ENCODE assay signal across 18 cellular contexts in the genomic region with DNA sequence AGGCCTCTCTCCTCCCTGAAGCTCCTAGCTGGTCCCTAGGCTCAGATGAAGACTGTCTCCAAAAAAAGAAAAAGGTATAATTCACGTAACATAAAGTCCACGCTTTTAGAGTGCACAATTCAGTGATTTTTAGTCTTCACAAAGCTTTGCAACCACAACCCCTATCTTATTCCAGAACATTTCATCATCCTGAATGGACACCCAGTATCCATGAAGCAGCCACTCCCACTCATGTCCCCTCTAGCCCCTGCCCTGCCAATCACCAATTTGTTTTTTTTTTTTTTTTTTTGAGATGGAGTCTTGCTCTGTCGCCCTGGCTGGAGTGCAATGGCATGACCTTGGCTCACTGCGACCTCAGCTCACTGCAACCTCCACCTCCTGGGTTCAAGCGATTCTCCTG. TPM values are rescaled to one million over a fixed set of nuclear protein-coding genes. Genes with fewer than 3 reads are reported as not detected.
DNase-seq lines count a peak whose midpoint lies in the region; ATAC-seq and TF ChIP-seq lines count a peak whose summit lies in the region.
"Had no signal": no experiment of that assay in that cellular context is flagged by ENCODE, and none has a peak within 500 bp of the region (broad histone marks: within the 10 kb centered on the region; RNA-seq: fewer than 3 reads in every experiment).

No MANE protein-coding gene starts in this region.

- H4K8ac ChIP-seq in H9 (replicated peaks; ENCODE audit: insufficient read length, low read depth, low read length), result no peak overlapping the region
- H4K8ac ChIP-seq in mesenchymal stem cell (ENCODE audit: low read length), result no peak overlapping the region

- H3K4me2 ChIP-seq in H9 (ENCODE audit: insufficient read depth, insufficient read length, low read length) (no peak overlapping the region), mesenchymal stem cell (ENCODE audit: low read length, poor library complexity, severe bottlenecking) (no peak overlapping the region)

- no peaks in the 10 kb centered on the region for H3K79me2 ChIP-seq in H9 (ENCODE audit: insufficient read depth, low read length)

- no peak overlapping the region; a peak in 1 of 5 replicates for H3K4me3 Mint-ChIP-seq in H9
- H3K4me3 Mint-ChIP-seq in stimulated activated naive CD8-positive, alpha-beta T cell treated with anti-CD3 and anti-CD28 coated beads, Interleukin-15, amount 100 ng/mL, for 72 hours, result no peak overlapping the region

- peaks cover under 1% of the 10 kb centered on the region for H4K20me1 ChIP-seq in H9 (ENCODE audit: control insufficient read depth, insufficient read depth, insufficient read length)

- no peak for ATAC-seq in stimulated activated naive CD8-positive, alpha-beta T cell treated with anti-CD3 and anti-CD28 coated beads, Interleukin-15, amount 100 ng/mL, for 72 hours
- no peak for ATAC-seq in HG03571 (IDR thresholded peaks at IDR 0.05; ENCODE audit: unreplicated experiment)
- ATAC-seq: PC-3 had no signal

- peak overlapping the region; percentile 59 to 96 (median 74); a peak in 4 of 7 replicates for H3K27ac Mint-ChIP-seq in H9
- no peak overlapping the region for H3K27ac Mint-ChIP-seq in stimulated activated naive CD8-positive, alpha-beta T cell treated with anti-CD3 and anti-CD28 coated beads, Interleukin-15, amount 100 ng/mL, for 72 hours

- H3K27ac ChIP-seq in 22Rv1, result peak overlapping the region; percentile 32; the same call in 1 of the 2 replicates
- no peak overlapping the region for H3K27ac ChIP-seq in H9 (ENCODE audit: insufficient read length, low read depth, low read length)
- H3K27ac ChIP-seq in angular gyrus (ENCODE audit: low read depth, low read length), result peak overlapping the region; percentile 40
- peak overlapping the region; percentile 70 for H3K27ac ChIP-seq in iPS-20b (ENCODE audit: low read length)
- no peak overlapping the region for H3K27ac ChIP-seq in mesenchymal stem cell (ENCODE audit: low read length, poor library complexity, severe bottlenecking)
- H3K27ac ChIP-seq: SJSA1 had no signal

- TF ChIP-seq CTCF in 22Rv1 (IDR thresholded peaks at IDR 0.05), result no peak
- TF ChIP-seq CTCF in H9 (conservative IDR thresholded peaks at IDR 0.05), result no peak

- H3K23ac ChIP-seq in H9 (ENCODE audit: insufficient read length, low read depth, low read length) (no peak overlapping the region), mesenchymal stem cell (ENCODE audit: low read length in 2 of 2) (no peak overlapping the region)

- H3K18ac ChIP-seq in H9 (ENCODE audit: insufficient read length, low read depth, low read length) (no peak overlapping the region), mesenchymal stem cell (ENCODE audit: low read depth in 1 of 2, low read length in 2 of 2) (no peak overlapping the region)

- peak overlapping the region; percentile 40; the same call in 1 of the 2 replicates for H3K4me3 ChIP-seq in iPS-20b (ENCODE audit: low read length)
- no peak overlapping the region for H3K4me3 ChIP-seq in mesenchymal stem cell (ENCODE audit: insufficient read depth in 1 of 2, low read depth in 1 of 2, low read length in 2 of 2)
- H3K4me3 ChIP-seq: SJSA1 had no signal

- peaks cover 22% of the 10 kb centered on the region for H3K36me3 ChIP-seq in iPS-20b (ENCODE audit: insufficient read depth, low read depth, low read length)
- peaks cover 29 to 40% of the 10 kb centered on the region in 2 experiments for H3K36me3 ChIP-seq in mesenchymal stem cell (ENCODE audit: control insufficient read depth in 1 of 2, insufficient read depth in 2 of 2, low read depth in 1 of 2, low read length in 2 of 2)

- H4K91ac ChIP-seq in H9 (ENCODE audit: insufficient read length, low read depth, low read length), result no peak overlapping the region
- H4K91ac ChIP-seq in mesenchymal stem cell (ENCODE audit: low read length), result no peak overlapping the region

- H3K4ac ChIP-seq in H9 (ENCODE audit: low read depth, low read length) (no peak overlapping the region), mesenchymal stem cell (ENCODE audit: low read depth in 1 of 2, low read length in 2 of 2) (no peak overlapping the region)

- H3K23me2 ChIP-seq in H9 (ENCODE audit: insufficient read length, low read depth, low read length, poor library complexity, severe bottlenecking), result no peaks in the 10 kb centered on the region

- H3T11ph ChIP-seq in H9 (ENCODE audit: low read length), result no peak overlapping the region

- H3K56ac ChIP-seq in H9 (ENCODE audit: insufficient read length, low read depth, low read length), result no peak overlapping the region

- H2BK12ac ChIP-seq in H9 (ENCODE audit: insufficient read length, low read depth, low read length) (no peak overlapping the region), mesenchymal stem cell (ENCODE audit: low read length in 2 of 2) (no peak overlapping the region)

- H2BK120ac ChIP-seq in H9 (ENCODE audit: low read depth, low read length, poor library complexity, severe bottlenecking) (no peak overlapping the region), mesenchymal stem cell (ENCODE audit: low read depth, low read length) (no peak overlapping the region)

- H3K9me3 ChIP-seq in H9 (ENCODE audit: control insufficient read depth, low read depth, low read length) (no peaks in the 10 kb centered on the region), iPS-20b (ENCODE audit: insufficient read depth, low read depth, low read length) (no peaks in the 10 kb centered on the region), mesenchymal stem cell (ENCODE audit: control insufficient read depth, low read length) (no peaks in the 10 kb centered on the region)
- H3K9me3 ChIP-seq: SJSA1 had no signal

- no peak overlapping the region for H2BK15ac ChIP-seq in H9 (ENCODE audit: low read depth, low read length)
- H2BK15ac ChIP-seq in mesenchymal stem cell (ENCODE audit: low read depth, poor library complexity, severe bottlenecking), result no peak overlapping the region

- peaks cover 15 to 24% (median 16%) of the 10 kb centered on the region in 3 experiments for H3K36me3 Mint-ChIP-seq in H9 (ENCODE audit: insufficient read depth in 1 of 3, low read depth in 3 of 3)

- H3K9ac ChIP-seq in H9 (ENCODE audit: extremely low read depth, insufficient read length, low read length) (no peak overlapping the region), iPS-20b (ENCODE audit: low read depth, low read length) (peak overlapping the region; percentile 60; the same call in 1 of the 2 replicates), mesenchymal stem cell (ENCODE audit: low read length) (no peak overlapping the region)

- H3K79me1 ChIP-seq in H9 (ENCODE audit: insufficient read depth, low read depth, low read length, poor library complexity, severe bottlenecking) (peaks cover 1% of the 10 kb centered on the region), mesenchymal stem cell (replicated peaks; ENCODE audit: low read length, poor library complexity, severe bottlenecking) (peaks cover 5% of the 10 kb centered on the region)

- H2BK5ac ChIP-seq in H9 (ENCODE audit: insufficient read length, low read length), result no peak overlapping the region
- H2BK5ac ChIP-seq in mesenchymal stem cell (ENCODE audit: low read depth, low read length, poor library complexity, severe bottlenecking), result no peak overlapping the region

- H3K27me3 Mint-ChIP-seq in H9 (ENCODE audit: low read depth), result peaks cover 3% of the 10 kb centered on the region
- H3K27me3 Mint-ChIP-seq in stimulated activated naive CD8-positive, alpha-beta T cell treated with anti-CD3 and anti-CD28 coated beads, Interleukin-15, amount 100 ng/mL, for 72 hours, result no peaks in the 10 kb centered on the region
- H3K27me3 Mint-ChIP-seq: CD4-positive, alpha-beta memory T cell had no signal

- H3K14ac ChIP-seq in H9 (ENCODE audit: insufficient read depth, low read length), result no peak overlapping the region
- H3K14ac ChIP-seq in mesenchymal stem cell (ENCODE audit: low read length in 2 of 2), result no peak overlapping the region

- no peak overlapping the region for H2BK20ac ChIP-seq in H9 (ENCODE audit: low read depth, low read length, poor library complexity, severe bottlenecking)

- WGBS in H9 (ENCODE audit: extremely low coverage, insufficient read length, low lambda C conversion rate), result no CpG with 5 or more reads among the region's 5 CpGs
- 91% methylated on average over 4 of the region's 5 CpGs for WGBS in mesenchymal stem cell

- peaks cover under 1% of the 10 kb centered on the region for H3K4me1 ChIP-seq in H9 (ENCODE audit: insufficient read depth, low read length)
- peaks cover 29% of the 10 kb centered on the region for H3K4me1 ChIP-seq in iPS-20b (ENCODE audit: insufficient read depth, low read length)
- peaks cover 38% of the 10 kb centered on the region for H3K4me1 ChIP-seq in mesenchymal stem cell (ENCODE audit: control insufficient read depth, insufficient read depth, low read depth, low read length)

- no peaks in the 10 kb centered on the region for H3K9me3 Mint-ChIP-seq in H9
- no peaks in the 10 kb centered on the region for H3K9me3 Mint-ChIP-seq in stimulated activated naive CD8-positive, alpha-beta T cell treated with anti-CD3 and anti-CD28 coated beads, Interleukin-15, amount 100 ng/mL, for 72 hours
- H3K9me3 Mint-ChIP-seq: CD4-positive, alpha-beta memory T cell had no signal

- H3K27me3 ChIP-seq in H9 (ENCODE audit: insufficient read depth, low read length) (no peaks in the 10 kb centered on the region), iPS-20b (ENCODE audit: insufficient read depth, low read length) (no peaks in the 10 kb centered on the region), mesenchymal stem cell (ENCODE audit: control insufficient read depth in 1 of 2, insufficient read depth in 1 of 2, low read length in 2 of 2) (no peaks in the 10 kb centered on the region)
- H3K27me3 ChIP-seq: SJSA1 had no signal

- no peak overlapping the region for H2AK5ac ChIP-seq in H9 (ENCODE audit: insufficient read length, low read length)
- H2AK5ac ChIP-seq in mesenchymal stem cell (ENCODE audit: low read length, severe bottlenecking), result no peak overlapping the region

- DNase-seq in H9 (no peak), mesenchymal stem cell (no peak)
- DNase-seq in stimulated activated naive CD8-positive, alpha-beta T cell treated with anti-CD3 and anti-CD28 coated beads, Interleukin-15, amount 100 ng/mL, for 72 hours, result no peak
- no peak for DNase-seq in activated CD8-positive, alpha-beta memory T cell treated with anti-CD3 and anti-CD28 coated beads, Interleukin-2, amount 50 U/mL, for 4 hours
- DNase-seq: CD4-positive, alpha-beta memory T cell; KG1; NCI-H1092 treated with DMSO at 0.1 percent for 48 hours; NCI-H1694 treated with DMSO at 0.1 percent for 48 hours; NCI-H345; NCI-H526 treated with DMSO at 0.1 percent for 48 hours; PC-3 had no signal

- H4K5ac ChIP-seq in H9 (ENCODE audit: insufficient read length, low read depth, low read length), result no peak overlapping the region

- H2AFZ ChIP-seq in H9 (ENCODE audit: low read length) (no peak overlapping the region), mesenchymal stem cell (ENCODE audit: low read depth, low read length) (no peak overlapping the region)

- peaks cover 47 to 50% of the 10 kb centered on the region in 2 experiments for H3K4me1 Mint-ChIP-seq in H9
- peaks cover 44% of the 10 kb centered on the region for H3K4me1 Mint-ChIP-seq in stimulated activated naive CD8-positive, alpha-beta T cell treated with anti-CD3 and anti-CD28 coated beads, Interleukin-15, amount 100 ng/mL, for 72 hours

RNA-seq across cellular contexts. Expression of a gene that starts 7.6 kb away (rescaled TPM):
- total RNA-seq in H9 (2021), result 2,076 and 2,130 TPM in 2 replicates
- 3,020 TPM for polyA plus RNA-seq in mesenchymal stem cell (2013, experiment 1 of 2)
- polyA plus RNA-seq in mesenchymal stem cell (2013, experiment 2 of 2), result 2,919 TPM

RNA-seq across cellular contexts. Expression of a gene that starts 9.3 kb away (rescaled TPM):
- total RNA-seq in H9 (2021), result 3.8 and 4.8 TPM in 2 replicates
- polyA plus RNA-seq in mesenchymal stem cell (2013, experiment 1 of 2), result 0.18 TPM
- polyA plus RNA-seq in mesenchymal stem cell (2013, experiment 2 of 2), result 0.10 TPM
- total RNA-seq: SJSA1 had no signal

RNA-seq across cellular contexts. Expression of a gene that starts 14.2 kb away (rescaled TPM):
- 391 and 393 TPM in 2 replicates for total RNA-seq in H9 (2021)
- polyA plus RNA-seq in mesenchymal stem cell (2013, experiment 1 of 2), result 46.0 TPM
- polyA plus RNA-seq in mesenchymal stem cell (2013, experiment 2 of 2), result 46.4 TPM

RNA-seq across cellular contexts. Expression of a gene that starts 16.7 kb away (rescaled TPM):
- total RNA-seq in H9 (2021), result 1.5 and 1.6 TPM in 2 replicates
- 0.26 TPM for polyA plus RNA-seq in mesenchymal stem cell (2013, experiment 1 of 2)
- 0.08 TPM for polyA plus RNA-seq in mesenchymal stem cell (2013, experiment 2 of 2)
- total RNA-seq: CD4-positive, alpha-beta memory T cell; Daoy; HT1080; PC-3; SJSA1 had no signal
- polyA plus RNA-seq: CD4-positive, alpha-beta memory T cell had no signal

RNA-seq across cellular contexts. Expression of a gene that starts 23.1 kb away (rescaled TPM):
- 3.8 and 3.9 TPM in 2 replicates for total RNA-seq in H9 (2021)
- polyA plus RNA-seq in mesenchymal stem cell (2013, experiment 1 of 2), result 6.4 TPM
- polyA plus RNA-seq in mesenchymal stem cell (2013, experiment 2 of 2), result 6.1 TPM
- polyA plus RNA-seq: CD4-positive, alpha-beta memory T cell had no signal

Comparison
In these comparisons a context has a peak if more than half of its experiments do, and no peak if none do; other contexts are left out.
1. H3K27ac ChIP-seq: peak in 22Rv1 (single experiment), angular gyrus (single experiment) and iPS-20b (single experiment); none in H9 (single experiment) and mesenchymal stem cell (single experiment).
2. H3K27ac Mint-ChIP-seq: peak in H9 (3 of 3); none in stimulated activated naive CD8-positive, alpha-beta T cell treated with anti-CD3 and anti-CD28 coated beads, Interleukin-15, amount 100 ng/mL, for 72 hours (0 of 2).